In genomic region chrX:154735695-154736393, GRCh38 we compare ENCODE assay signal across 9 cellular contexts. TPM values are rescaled to one million over a fixed set of nuclear protein-coding genes. Genes with fewer than 3 reads are reported as not detected.
DNase-seq lines count a peak whose midpoint lies in the region; ATAC-seq, FAIRE-seq and TF ChIP-seq lines count a peak whose summit lies in the region.
"Had no signal": no experiment of that assay in that cellular context is flagged by ENCODE, and none has a peak within 500 bp of the region (broad histone marks: within the 10 kb centered on the region; RNA-seq: fewer than 3 reads in every experiment).

No MANE protein-coding gene starts in this region.

- FAIRE-seq in kidney (lab: Jason Lieb, UNC) = no peak

- H3K27ac ChIP-seq in mammary epithelial cell (ENCODE audit: insufficient read depth, low read depth, low read length) (peak overlapping the region; percentile 4), kidney (ENCODE audit: low read depth in 2 of 2, low read length in 2 of 2) (peak overlapping the region; percentile 43 to 89), stomach smooth muscle (ENCODE audit: low read length) (peak overlapping the region; percentile 69)
- H3K27ac ChIP-seq: 22Rv1 had no signal

- intact Hi-C loops in mammary epithelial cell (cut with micrococcal nuclease) (no loop called here), kidney (cut with DNase I) (no loop called here)

- H3K27me3 ChIP-seq in mammary epithelial cell (ENCODE audit: insufficient read depth, low read length) = no peaks in the 10 kb centered on the region
- H3K27me3 ChIP-seq in stomach smooth muscle (ENCODE audit: control insufficient read depth in 1 of 2, insufficient read depth in 2 of 2, low read length in 2 of 2) = peaks cover 0 to 5% of the 10 kb centered on the region in 2 donors

- H3K4me3 ChIP-seq in mammary epithelial cell (replicated peaks in 1 of 3; ENCODE audit: insufficient read depth in 1 of 3, low read depth in 2 of 3, low read length in 3 of 3) = no peak overlapping the region
- H3K4me3 ChIP-seq in kidney (ENCODE audit: low read length in 2 of 2) = no peak overlapping the region
- H3K4me3 ChIP-seq in stomach smooth muscle (ENCODE audit: low read length in 2 of 2) = no peak overlapping the region

- 55% methylated on average over 7 of the region's 7 CpGs for WGBS in mammary epithelial cell (ENCODE audit: low coverage, missing lambda C conversion rate)

- peak overlapping the region; percentile 76 for H3K4me3 Mint-ChIP-seq in T-helper 1 cell treated with Interleukin-12 subunit alpha and Interleukin-12 subunit beta and Interleukin-4 antibody, amounts not matched to agents 30 μg/mL and 1 μg/mL, for 36 hours

- CTCF ChIA-PET in mammary epithelial cell (lab: Charles Lee; ENCODE audit: low non-redundant PET) = no interaction called here

- H3K27ac Mint-ChIP-seq in T-helper 1 cell treated with Interleukin-12 subunit alpha and Interleukin-12 subunit beta and Interleukin-4 antibody, amounts not matched to agents 30 μg/mL and 1 μg/mL, for 36 hours = peak overlapping the region; percentile 92

- peaks cover 79% of the 10 kb centered on the region for H3K4me1 Mint-ChIP-seq in T-helper 1 cell treated with Interleukin-12 subunit alpha and Interleukin-12 subunit beta and Interleukin-4 antibody, amounts not matched to agents 30 μg/mL and 1 μg/mL, for 36 hours (ENCODE audit: low read depth)

- dilution Hi-C loops in mammary epithelial cell (cut with HindIII; ENCODE audit: low sequenced_read_pairs) = no loop called here

- H3K4me2 ChIP-seq in mammary epithelial cell (ENCODE audit: insufficient read depth, low read depth, low read length) = no peak overlapping the region

- no TSS peak for BruUV-seq in mammary epithelial cell (replicated peaks; lab: Mats Ljungman, UMichigan)

- H3K9ac ChIP-seq in mammary epithelial cell (ENCODE audit: insufficient read depth, low read length) = no peak overlapping the region
- H3K9ac ChIP-seq in kidney (ENCODE audit: low read length in 2 of 2) = no peak overlapping the region
- peak overlapping the region in 1 of 2 donors; percentile 35 for H3K9ac ChIP-seq in stomach smooth muscle (ENCODE audit: low read length in 2 of 2)

- H3K36me3 Mint-ChIP-seq in T-helper 1 cell treated with Interleukin-12 subunit alpha and Interleukin-12 subunit beta and Interleukin-4 antibody, amounts not matched to agents 30 μg/mL and 1 μg/mL, for 36 hours (ENCODE audit: low read depth) = peaks cover 33% of the 10 kb centered on the region

- peak overlapping the region; percentile 0 for H2AFZ ChIP-seq in mammary epithelial cell (ENCODE audit: low read depth, low read length)

- no peaks in the 10 kb centered on the region for H4K20me1 ChIP-seq in mammary epithelial cell (ENCODE audit: insufficient read depth, low read length)

- no peaks in the 10 kb centered on the region for H3K79me2 ChIP-seq in mammary epithelial cell (ENCODE audit: insufficient read depth, low read length)

- H3K4me1 ChIP-seq in mammary epithelial cell (ENCODE audit: insufficient read depth, low read length) (peaks cover 37% of the 10 kb centered on the region), kidney (ENCODE audit: control insufficient read depth in 1 of 2, insufficient read depth in 1 of 2, low read depth in 1 of 2, low read length in 2 of 2) (peaks cover 10 to 12% of the 10 kb centered on the region in 2 donors), stomach smooth muscle (ENCODE audit: control insufficient read depth, insufficient read depth, low read length) (peaks cover 48% of the 10 kb centered on the region)

- H3K27me3 Mint-ChIP-seq in T-helper 1 cell treated with Interleukin-12 subunit alpha and Interleukin-12 subunit beta and Interleukin-4 antibody, amounts not matched to agents 30 μg/mL and 1 μg/mL, for 36 hours (ENCODE audit: low read depth) = no peaks in the 10 kb centered on the region

- DNase-seq in T-helper 1 cell (no peak), mammary epithelial cell (peak; percentile 41), kidney (no peak), GDM1 (lab: John Stamatoyannopoulos, UW) (no peak), D341Med (ENCODE audit: low spot score) (no peak)

- in situ Hi-C loops in mammary epithelial cell (cut with MboI; ENCODE audit: low sequenced_read_pairs in 2 of 2) = loop anchor here (25.0 kb wide), 1 partner anchor 149 kb away; the partner anchor contains the start of gene CTAG1A (in 2 of the 2)

- ATAC-seq in HG03442 (IDR thresholded peaks at IDR 0.05; ENCODE audit: unreplicated experiment) = no peak

- H3K9me3 Mint-ChIP-seq in T-helper 1 cell treated with Interleukin-12 subunit alpha and Interleukin-12 subunit beta and Interleukin-4 antibody, amounts not matched to agents 30 μg/mL and 1 μg/mL, for 36 hours = no peaks in the 10 kb centered on the region

- TF ChIP-seq CTCF in mammary epithelial cell (conservative IDR thresholded peaks at IDR 0.05 in 1 of 2, IDR thresholded peaks at IDR 0.05 in 1 of 2; ENCODE audit: extremely low read depth in 1 of 2, insufficient read depth in 1 of 2, low read depth in 1 of 2, low read length in 2 of 2) = no peak
- TF ChIP-seq CTCF in kidney (IDR thresholded peaks at IDR 0.05; ENCODE audit: borderline replicate concordance, extremely low read depth, insufficient read depth) = no peak

- no peaks in the 10 kb centered on the region for H3K9me3 ChIP-seq in mammary epithelial cell (replicated peaks; ENCODE audit: insufficient read depth, low read length)
- H3K9me3 ChIP-seq in kidney (ENCODE audit: control insufficient read depth in 1 of 2, low read length in 2 of 2) = no peaks in the 10 kb centered on the region
- H3K9me3 ChIP-seq in stomach smooth muscle (ENCODE audit: control insufficient read depth in 2 of 2, low read length in 2 of 2) = no peaks in the 10 kb centered on the region

- H3K36me3 ChIP-seq in mammary epithelial cell (ENCODE audit: insufficient read depth, low read length) = no peaks in the 10 kb centered on the region
- H3K36me3 ChIP-seq in kidney (ENCODE audit: control insufficient read depth in 1 of 2, insufficient read depth in 2 of 2, low read length in 2 of 2) = no peaks in the 10 kb centered on the region
- no peaks in the 10 kb centered on the region for H3K36me3 ChIP-seq in stomach smooth muscle (ENCODE audit: control insufficient read depth in 2 of 2, insufficient read depth in 2 of 2, low read length in 2 of 2)

RNA-seq across cellular contexts. Expression of gene GAB3, which starts 15.0 kb away (rescaled TPM):
- total RNA-seq in mammary epithelial cell = 1 to 10 TPM in 1 of 2 donors, under 1 TPM in 1; 0.61 to 2.8 TPM
- 0.28 TPM for polyA plus RNA-seq in mammary epithelial cell
- 0.26 TPM for polyA minus RNA-seq in mammary epithelial cell
- total RNA-seq in kidney = 6.4 TPM
- polyA plus RNA-seq in kidney (ENCODE audit: insufficient read depth, low read depth, low replicate concordance) = 0.95 TPM

RNA-seq across cellular contexts. Expression of gene DKC1, which starts 26.8 kb away (rescaled TPM):
- total RNA-seq in mammary epithelial cell (10 to 100 TPM; 31.3 to 93.0 TPM), kidney (35.7 TPM)
- polyA plus RNA-seq in mammary epithelial cell (69.3 TPM), kidney (ENCODE audit: insufficient read depth, low read depth, low replicate concordance) (21.7 TPM)
- 89.0 TPM for polyA minus RNA-seq in mammary epithelial cell

Comparison
In these comparisons a context has a peak if more than half of its experiments do, and no peak if none do; other contexts are left out.
1. H3K27ac ChIP-seq: peak in every context shown above with its lines; median percentile 69 in stomach smooth muscle; 66 in kidney; 4 in mammary epithelial cell.